ENCODE assay signal across 7 cellular contexts in the genomic region with DNA sequence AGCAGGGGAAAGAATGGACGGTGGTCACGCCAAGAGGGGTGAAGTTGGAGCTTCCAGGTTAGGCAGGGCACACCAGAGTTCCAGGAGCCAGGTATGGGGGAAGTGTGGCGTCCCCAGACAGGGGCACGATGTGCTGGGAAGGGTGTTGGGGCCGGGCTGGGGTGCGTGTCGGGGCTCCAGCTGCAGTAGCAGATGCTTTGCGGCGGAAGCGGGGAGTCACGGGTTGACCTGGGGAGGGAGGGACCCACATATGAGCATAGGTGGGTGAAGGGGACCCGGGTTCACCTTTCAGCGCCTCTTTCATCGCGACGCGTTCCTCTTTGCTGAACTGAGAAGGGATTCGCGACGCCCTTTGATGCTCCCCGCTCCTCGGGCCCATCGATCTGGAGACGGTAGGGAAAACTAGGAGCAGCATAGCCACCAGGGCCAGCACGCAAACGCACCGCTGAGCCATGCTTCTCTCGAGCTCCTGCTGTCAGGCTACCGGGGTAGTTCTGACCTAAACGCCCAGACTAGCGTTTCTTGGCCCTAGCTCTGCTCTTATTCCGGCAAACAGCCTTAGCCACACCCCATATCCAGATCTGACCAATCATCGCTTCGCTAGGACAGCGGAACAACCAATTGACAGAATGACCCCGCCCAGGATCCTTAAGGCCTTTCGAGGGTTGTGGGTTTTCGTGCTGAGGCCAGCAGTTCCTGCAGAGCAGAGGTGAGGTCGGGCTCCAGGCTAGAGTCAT. TPM values are rescaled to one million over a fixed set of nuclear protein-coding genes. Genes with fewer than 3 reads are reported as not detected.
DNase-seq lines count a peak whose midpoint lies in the region; ATAC-seq and TF ChIP-seq lines count a peak whose summit lies in the region.

A gene with protein sequence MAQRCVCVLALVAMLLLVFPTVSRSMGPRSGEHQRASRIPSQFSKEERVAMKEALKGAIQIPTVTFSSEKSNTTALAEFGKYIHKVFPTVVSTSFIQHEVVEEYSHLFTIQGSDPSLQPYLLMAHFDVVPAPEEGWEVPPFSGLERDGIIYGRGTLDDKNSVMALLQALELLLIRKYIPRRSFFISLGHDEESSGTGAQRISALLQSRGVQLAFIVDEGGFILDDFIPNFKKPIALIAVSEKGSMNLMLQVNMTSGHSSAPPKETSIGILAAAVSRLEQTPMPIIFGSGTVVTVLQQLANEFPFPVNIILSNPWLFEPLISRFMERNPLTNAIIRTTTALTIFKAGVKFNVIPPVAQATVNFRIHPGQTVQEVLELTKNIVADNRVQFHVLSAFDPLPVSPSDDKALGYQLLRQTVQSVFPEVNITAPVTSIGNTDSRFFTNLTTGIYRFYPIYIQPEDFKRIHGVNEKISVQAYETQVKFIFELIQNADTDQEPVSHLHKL (minus strand): TSS at position 514 of the 737 bp plus-strand sequence. CDS start 60 bp downstream, at position 454.

- no peaks in the 10 kb centered on the region for H3K36me3 ChIP-seq in esophagus muscularis mucosa

- H3K9me3 ChIP-seq in esophagus muscularis mucosa: no peaks in the 10 kb centered on the region

- WGBS in esophagus muscularis mucosa: 38% methylated on average over 30 of the region's 39 CpGs

- H3K27me3 ChIP-seq in esophagus muscularis mucosa: no peaks in the 10 kb centered on the region

- H3K36me3 Mint-ChIP-seq in IgD-negative memory B cell: peaks cover 1% of the 10 kb centered on the region

- H3K4me3 ChIP-seq in esophagus muscularis mucosa: peak within 1 kb of the TSS; percentile 40 to 58 (median 48)

- peak; percentile 69 for DNase-seq in activated CD8-positive, alpha-beta memory T cell treated with anti-CD3 and anti-CD28 coated beads, Interleukin-2, amount 50 U/mL, for 48 hours
- DNase-seq in esophagus muscularis mucosa (ENCODE audit: extremely low spot score): no peak
- DNase-seq in nucleus accumbens (lab: John Stamatoyannopoulos, UW): peak in 40 of 56 donors; percentile 3 to 86 (median 45)
- DNase-seq in stimulated activated naive CD8-positive, alpha-beta T cell treated with anti-CD3 and anti-CD28 coated beads, Interleukin-15, amount 100 ng/mL, for 72 hours: peak; percentile 72 to 90
- no peak for DNase-seq in NCI-H146 (lab: John Stamatoyannopoulos, UW)

- TF ChIP-seq POLR2A in esophagus muscularis mucosa (IDR thresholded peaks at IDR 0.05; ENCODE audit: low read depth): no peak

- H3K27ac Mint-ChIP-seq in IgD-negative memory B cell: peak within 1 kb of the TSS; percentile 67 to 95 (median 95)
- H3K27ac Mint-ChIP-seq in stimulated activated naive CD8-positive, alpha-beta T cell treated with anti-CD3 and anti-CD28 coated beads, Interleukin-15, amount 100 ng/mL, for 72 hours: peak within 1 kb of the TSS; percentile 54 to 94

- TF ChIP-seq CTCF in esophagus muscularis mucosa (IDR thresholded peaks at IDR 0.05): no peak

- no peak within 1 kb of the TSS for H3K27ac ChIP-seq in esophagus muscularis mucosa (replicated peaks in 1 of 4)

- no peak for TF ChIP-seq EP300 in esophagus muscularis mucosa (IDR thresholded peaks at IDR 0.05)

- peak; percentile 93 for ATAC-seq in GM19455 (IDR thresholded peaks at IDR 0.05; ENCODE audit: unreplicated experiment)
- ATAC-seq in stimulated activated naive CD8-positive, alpha-beta T cell treated with anti-CD3 and anti-CD28 coated beads, Interleukin-15, amount 100 ng/mL, for 72 hours: peak; percentile 99

- peaks cover 0 to 14% (median 3%) of the 10 kb centered on the region in 4 donors for H3K4me1 ChIP-seq in esophagus muscularis mucosa

- peak within 1 kb of the TSS; percentile 85 to 98 (median 94) for H3K4me3 Mint-ChIP-seq in IgD-negative memory B cell
- H3K4me3 Mint-ChIP-seq in stimulated activated naive CD8-positive, alpha-beta T cell treated with anti-CD3 and anti-CD28 coated beads, Interleukin-15, amount 100 ng/mL, for 72 hours: peak within 1 kb of the TSS; percentile 93

- peaks cover 3 to 8% (median 4%) of the 10 kb centered on the region in 3 donors for H3K4me1 Mint-ChIP-seq in IgD-negative memory B cell
- H3K4me1 Mint-ChIP-seq in stimulated activated naive CD8-positive, alpha-beta T cell treated with anti-CD3 and anti-CD28 coated beads, Interleukin-15, amount 100 ng/mL, for 72 hours: peaks cover 29% of the 10 kb centered on the region

- H3K27me3 Mint-ChIP-seq in IgD-negative memory B cell: no peaks in the 10 kb centered on the region
- H3K27me3 Mint-ChIP-seq in stimulated activated naive CD8-positive, alpha-beta T cell treated with anti-CD3 and anti-CD28 coated beads, Interleukin-15, amount 100 ng/mL, for 72 hours: no peaks in the 10 kb centered on the region

- intact Hi-C loops in esophagus muscularis mucosa (cut with DNase I): no loop called here

- no peaks in the 10 kb centered on the region for H3K9me3 Mint-ChIP-seq in IgD-negative memory B cell
- H3K9me3 Mint-ChIP-seq in stimulated activated naive CD8-positive, alpha-beta T cell treated with anti-CD3 and anti-CD28 coated beads, Interleukin-15, amount 100 ng/mL, for 72 hours: no peaks in the 10 kb centered on the region

RNA-seq across cellular contexts. Expression of the gene that starts here (rescaled TPM):
- polyA plus RNA-seq in IgD-negative memory B cell: 2.0 TPM
- 1 to 10 TPM in 1 of 4 donors, under 1 TPM in 1, not detected in 2; 0.29 to 2.5 TPM for total RNA-seq in esophagus muscularis mucosa

Comparison
In these comparisons a context has a peak if more than half of its experiments do, and no peak if none do; other contexts are left out.
1. DNase-seq: peak in activated CD8-positive, alpha-beta memory T cell treated with anti-CD3 and anti-CD28 coated beads, Interleukin-2, amount 50 U/mL, for 48 hours (single experiment), nucleus accumbens (40 of 56) and stimulated activated naive CD8-positive, alpha-beta T cell treated with anti-CD3 and anti-CD28 coated beads, Interleukin-15, amount 100 ng/mL, for 72 hours (2 of 2); none in esophagus muscularis mucosa (single experiment) and NCI-H146 (single experiment).